ENCODE assay signal across 8 cellular contexts in genomic region chr20:47334022-47334551, GRCh38. TPM values are rescaled to one million over a fixed set of nuclear protein-coding genes. Genes with fewer than 3 reads are reported as not detected.
DNase-seq lines count a peak whose midpoint lies in the region; ATAC-seq, FAIRE-seq and TF ChIP-seq lines count a peak whose summit lies in the region.

No MANE protein-coding gene starts in this region.

- H3K27ac ChIP-seq in HepG2 (ENCODE audit: extremely low read length, insufficient read depth, low read length) (peak overlapping the region; percentile 57), suprapubic skin (peak overlapping the region; percentile 94)

- no peak overlapping the region for H2AFZ ChIP-seq in HepG2 (ENCODE audit: low read length)

- H3K4me3 ChIP-seq in LNCaP clone FGC (ENCODE audit: low read depth, low read length) (peak overlapping the region; percentile 31), bronchial epithelial cell (ENCODE audit: low read depth, low read length) (peak overlapping the region; percentile 14), HepG2 (replicated peaks in 1 of 3; ENCODE audit: insufficient read depth in 1 of 3, low read depth in 2 of 3, low read length in 3 of 3) (peak overlapping the region in 1 of 3 experiments; percentile 41; a peak in 1 of 6 replicates), suprapubic skin (peak overlapping the region; percentile 34)

- CTCF ChIA-PET in HepG2 (lab: Yijun Ruan, JAX; ENCODE audit: low intra/inter-chr PET ratio, low total read pairs) = interaction anchor here (1.8 kb wide), 1 partner anchor 50 kb away, joined by 7 read pairs; no protein-coding TSS in a partner anchor

- H3K36me3 ChIP-seq in bronchial epithelial cell (ENCODE audit: control insufficient read depth, insufficient read depth, low read length) (peaks cover 12% of the 10 kb centered on the region), HepG2 (replicated peaks in 1 of 2; ENCODE audit: control insufficient read depth in 1 of 2, insufficient read depth in 2 of 2, low read length in 2 of 2) (peaks cover 43 to 76% of the 10 kb centered on the region in 2 experiments), suprapubic skin (peaks cover 5% of the 10 kb centered on the region)

- TF ChIP-seq RAD21 in HepG2 (CRISPR knock-in tag; IDR thresholded peaks at IDR 0.05) = no peak

- peaks cover 99% of the 10 kb centered on the region for H3K79me2 ChIP-seq in HepG2 (ENCODE audit: insufficient read depth, low read length)

- ATAC-seq in HepG2 (peak; percentile 90), HG02973 (IDR thresholded peaks at IDR 0.05; ENCODE audit: unreplicated experiment) (no peak), HG03135 (IDR thresholded peaks at IDR 0.05; ENCODE audit: unreplicated experiment) (no peak)

- H3K9me3 ChIP-seq in HepG2 (ENCODE audit: low read length) = no peaks in the 10 kb centered on the region
- no peaks in the 10 kb centered on the region for H3K9me3 ChIP-seq in suprapubic skin

- no peak for FAIRE-seq in bronchial epithelial cell (lab: Jason Lieb, UNC)
- peak; percentile 30 for FAIRE-seq in HepG2 (lab: Jason Lieb, UNC)

- H3K27me3 ChIP-seq in bronchial epithelial cell (ENCODE audit: control insufficient read depth, insufficient read depth, low read length) (no peaks in the 10 kb centered on the region), HepG2 (ENCODE audit: control insufficient read depth in 1 of 2, insufficient read depth in 2 of 2, low read length in 2 of 2) (no peaks in the 10 kb centered on the region), suprapubic skin (no peaks in the 10 kb centered on the region)

- H3K4me2 ChIP-seq in HepG2 (ENCODE audit: low read depth, low read length) = peak overlapping the region; percentile 58

- POLR2A ChIA-PET in HepG2 (lab: Yijun Ruan, JAX) = interaction anchor here (0.7 to 23.7 kb wide), 5 partner anchors 9 to 47 kb away, joined by 3 to 624 read pairs (median 4); partner anchors contain the start of gene ZMYND8

- intact Hi-C loops in HepG2 (cut with micrococcal nuclease; ENCODE audit: unreplicated experiment) = loop anchor here (1.0 to 2.0 kb wide), 2 partner anchors 13 to 17 kb away; no protein-coding TSS in a partner anchor

- BruUV-seq in HepG2 (replicated peaks; lab: Mats Ljungman, UMichigan) = no TSS peak

- TF ChIP-seq POLR2A in HepG2 (IDR thresholded peaks at IDR 0.05; ENCODE audit: insufficient read depth in 1 of 2, low read depth in 2 of 2, low read length in 2 of 2) = no peak
- no peak for TF ChIP-seq POLR2A in suprapubic skin (IDR thresholded peaks at IDR 0.05)

- peak; percentile 59 for DNase-seq in AG20443 (ENCODE audit: low spot score)
- DNase-seq in LNCaP clone FGC (ENCODE audit: low read depth) = peak; percentile 63
- DNase-seq in bronchial epithelial cell (ENCODE audit: low read depth) = peak; percentile 97
- DNase-seq in HepG2 (ENCODE audit: low spot score) = peak; percentile 99
- no peak for DNase-seq in suprapubic skin (ENCODE audit: low spot score in 2 of 2)
- DNase-seq in DMS79 (lab: John Stamatoyannopoulos, UW) = no peak

- H4K20me1 ChIP-seq in HepG2 (ENCODE audit: insufficient read depth, low read length) = peaks cover 93% of the 10 kb centered on the region

- 42% methylated on average over 6 of the region's 6 CpGs for WGBS in HepG2 (ENCODE audit: low lambda C conversion rate)
- 16% methylated on average over 6 of the region's 6 CpGs for WGBS in suprapubic skin

- H3K4me1 ChIP-seq in HepG2 (ENCODE audit: insufficient read depth, low read length) (peaks cover 97% of the 10 kb centered on the region), suprapubic skin (peaks cover 74% of the 10 kb centered on the region)

- TF ChIP-seq EP300 in HepG2 (IDR thresholded peaks at IDR 0.05; ENCODE audit: low read depth in 2 of 2, low read length in 2 of 2) (peak; percentile 64 to 84; a peak in 2 of 4 replicates), HepG2 (CRISPR knock-in tag; IDR thresholded peaks at IDR 0.05; ENCODE audit: borderline replicate concordance) (peak; percentile 90; the same call in 1 of the 2 replicates), suprapubic skin (IDR thresholded peaks at IDR 0.05) (peak; percentile 100)

- H3K9ac ChIP-seq in HepG2 (ENCODE audit: insufficient read depth, low read depth, low read length) = peak overlapping the region; percentile 38; the same call in 1 of the 2 replicates

- in situ Hi-C loops in HepG2 (cut with HindIII; ENCODE audit: extremely low pct_ligation_motif_present, low pct_unique_long_range_greater_than_20kb) = no loop called here

- TF ChIP-seq CTCF in LNCaP clone FGC (IDR thresholded peaks at IDR 0.05; ENCODE audit: control insufficient read depth, extremely low read depth, insufficient read depth) (no peak), bronchial epithelial cell (IDR thresholded peaks at IDR 0.05; ENCODE audit: insufficient read depth, low read length, severe bottlenecking) (no peak), HepG2 (CRISPR knock-in tag; IDR thresholded peaks at IDR 0.05) (no peak), suprapubic skin (IDR thresholded peaks at IDR 0.05) (no peak)

TF ChIP-seq in HepG2, 621 proteins besides CTCF, POLR2A, EP300 and RAD21 (continues in another document):
- TF ChIP-seq, protein P1, sequence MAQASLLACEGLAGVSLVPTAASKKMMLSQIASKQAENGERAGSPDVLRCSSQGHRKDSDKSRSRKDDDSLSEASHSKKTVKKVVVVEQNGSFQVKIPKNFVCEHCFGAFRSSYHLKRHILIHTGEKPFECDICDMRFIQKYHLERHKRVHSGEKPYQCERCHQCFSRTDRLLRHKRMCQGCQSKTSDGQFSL (CRISPR knock-in tag; IDR thresholded peaks at IDR 0.05) = no peak
- TF ChIP-seq SRSF4 (IDR thresholded peaks at IDR 0.05; ENCODE audit: low read depth, low read length, poor library complexity, severe bottlenecking) (no peak), ZMYM3 (CRISPR knock-in tag; IDR thresholded peaks at IDR 0.05) (peak; percentile 11; the same call in 1 of the 2 replicates), AHDC1 (CRISPR knock-in tag; IDR thresholded peaks at IDR 0.05; ENCODE audit: borderline replicate concordance) (peak; percentile 86; the same call in 1 of the 2 replicates), PHF20 (CRISPR knock-in tag; IDR thresholded peaks at IDR 0.05) (no peak)

RNA-seq across cellular contexts. Expression of gene ZMYND8, which starts 22.4 kb away (rescaled TPM):
- 13.4 and 14.7 TPM in 2 replicates for total RNA-seq in bronchial epithelial cell
- 53.9 and 71.9 TPM in 2 replicates for total RNA-seq in HepG2 (2016; rRNA removed; fragmentation: Illumina TruSeq; extraction: Trizol)
- 45.3 and 50.7 TPM in 2 replicates for total RNA-seq in HepG2 (2016; cell fraction: cytosol; rRNA removed; fragmentation: Illumina TruSeq; extraction: Trizol; ENCODE audit: low read depth)
- 54.7 and 64.5 TPM in 2 replicates for total RNA-seq in HepG2 (2016; cell fraction: insoluble cytoplasmic fraction; rRNA removed; fragmentation: Illumina TruSeq; extraction: Trizol)
- total RNA-seq in HepG2 (2016; cell fraction: membrane; rRNA removed; fragmentation: Illumina TruSeq; extraction: Trizol) = 30.6 and 34.0 TPM in 2 replicates
- total RNA-seq in HepG2 (2016; cell fraction: nucleus; rRNA removed; fragmentation: Illumina TruSeq; extraction: Trizol) = 90.9 and 106 TPM in 2 replicates
- 81.4 and 84.7 TPM in 2 replicates for polyA plus RNA-seq in HepG2 (2011; rRNA removed)
- polyA plus RNA-seq in HepG2 (2011; cell fraction: cytosol; rRNA removed) = 41.2 and 45.2 TPM in 2 replicates
- polyA plus RNA-seq in HepG2 (2011; cell fraction: nucleus; rRNA removed) = 139 and 149 TPM in 2 replicates
- polyA plus RNA-seq in HepG2 (2012) = 50.4 and 60.2 TPM in 2 replicates
- polyA plus RNA-seq in HepG2 (2016; cell fraction: cytosol; fragmentation: Illumina TruSeq; extraction: Trizol; ENCODE audit: low read depth) = 1.9 and 2.5 TPM in 2 replicates
- 42.7 and 55.7 TPM in 2 replicates for polyA plus RNA-seq in HepG2 (2016; cell fraction: insoluble cytoplasmic fraction; fragmentation: Illumina TruSeq; extraction: Trizol; ENCODE audit: low read depth)
- 7.9 and 9.1 TPM in 2 replicates for polyA plus RNA-seq in HepG2 (2016; cell fraction: membrane; fragmentation: Illumina TruSeq; extraction: Trizol; ENCODE audit: low read depth)
- 103 and 106 TPM in 2 replicates for polyA plus RNA-seq in HepG2 (2016; cell fraction: nucleus; fragmentation: Illumina TruSeq; extraction: Trizol; ENCODE audit: insufficient read depth, low read depth)
- 14.1 and 79.4 TPM in 2 replicates for polyA minus RNA-seq in HepG2 (2011; rRNA and poly(A)+ RNA removed; ENCODE audit: low replicate concordance)
- 66.7 and 69.5 TPM in 2 replicates for polyA minus RNA-seq in HepG2 (2011; cell fraction: cytosol; rRNA and poly(A)+ RNA removed)
- polyA minus RNA-seq in HepG2 (2011; cell fraction: nucleus; rRNA and poly(A)+ RNA removed) = 190 and 220 TPM in 2 replicates
- 100 to 1,000 TPM in 1 of 4 donors, 10 to 100 TPM in 3; 48.5 to 169 (median 54.1) TPM for total RNA-seq in suprapubic skin

Comparison
In these comparisons a context has a peak if more than half of its experiments do, and no peak if none do; other contexts are left out.
1. DNase-seq: peak in AG20443 (single experiment), LNCaP clone FGC (single experiment), bronchial epithelial cell (single experiment) and HepG2 (single experiment); none in suprapubic skin (0 of 2) and DMS79 (single experiment).